In the genomic region with DNA sequence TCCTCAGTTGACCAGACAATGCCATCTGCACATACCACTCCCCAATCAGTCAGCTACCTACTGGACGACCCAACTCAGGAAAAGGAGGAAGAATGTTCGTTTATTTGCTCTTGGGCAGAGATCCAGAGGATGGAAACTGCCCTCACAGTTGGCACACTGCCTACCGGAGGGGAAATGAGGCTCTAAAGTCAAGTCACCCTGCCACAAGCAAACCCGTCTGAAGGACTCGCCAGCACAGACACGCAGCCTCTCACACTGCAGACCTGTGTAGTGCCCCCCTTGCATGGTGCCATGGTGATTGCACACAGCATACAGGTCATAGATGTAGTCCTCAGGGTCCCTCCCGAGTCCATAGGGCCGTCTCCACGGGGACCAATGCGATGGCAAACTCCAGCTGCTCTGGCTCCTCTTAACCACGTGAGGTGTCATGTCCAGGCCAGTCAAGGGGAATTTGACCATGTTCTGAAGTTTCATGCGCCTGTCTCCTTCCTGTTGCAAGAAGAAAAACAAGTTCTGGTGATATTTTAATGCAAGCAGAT, we compare ENCODE assay signal across 20 cellular contexts.
A peak's percentile ranks its signal among the peaks of the same experiment; 100 is the strongest.
DNase-seq lines count a peak whose midpoint lies in the region; ATAC-seq, FAIRE-seq and TF ChIP-seq lines count a peak whose summit lies in the region.
"Had no signal": no experiment of that assay in that cellular context is flagged by ENCODE, and none has a peak within 500 bp of the region (broad histone marks: within the 10 kb centered on the region; RNA-seq: fewer than 3 reads in every experiment).

No MANE protein-coding gene starts in this region.

- CTCF ChIA-PET in SK-N-SH (lab: Yijun Ruan, JAX) = interaction anchor here (1.3 to 2.4 kb wide), 3 partner anchors 19 to 181 kb away, joined by 4 to 11 read pairs (median 5); a partner anchor contains a TSS

- H3K4me1 ChIP-seq in SK-N-SH (ENCODE audit: control insufficient read depth in 1 of 2, insufficient read depth in 2 of 2, low read depth in 1 of 2, low read length in 1 of 2) = peaks cover 18 to 33% of the 10 kb centered on the region in 2 experiments
- H3K4me1 ChIP-seq in RWPE2 (ENCODE audit: insufficient read depth, poor library complexity, severe bottlenecking) = peaks cover 38% of the 10 kb centered on the region
- H3K4me1 ChIP-seq in keratinocyte (ENCODE audit: control insufficient read depth, extremely low read depth, insufficient read depth, low read length) = peaks cover 32% of the 10 kb centered on the region
- H3K4me1 ChIP-seq in transverse colon = peaks cover 0 to 13% (median 7%) of the 10 kb centered on the region in 4 donors

- peaks cover 18 to 32% of the 10 kb centered on the region in 2 experiments for H3K36me3 ChIP-seq in SK-N-SH (replicated peaks in 1 of 2; ENCODE audit: control insufficient read depth in 1 of 2, insufficient read depth in 2 of 2, low read length in 1 of 2)
- H3K36me3 ChIP-seq in RWPE2 (ENCODE audit: low read depth) = peaks cover 62% of the 10 kb centered on the region
- H3K36me3 ChIP-seq in keratinocyte (ENCODE audit: control insufficient read depth in 2 of 2, extremely low read depth in 1 of 2, insufficient read depth in 2 of 2, low read length in 2 of 2) = peaks cover 18 to 41% of the 10 kb centered on the region in 2 experiments
- H3K36me3 ChIP-seq in transverse colon = peaks cover 0 to 2% (median 0%) of the 10 kb centered on the region in 4 donors
- H3K36me3 ChIP-seq: ovary had no signal

- H2AFZ ChIP-seq in SK-N-SH (ENCODE audit: low read depth) (no peak overlapping the region), keratinocyte (ENCODE audit: control insufficient read depth, low read length) (no peak overlapping the region)

- H3K9me1 ChIP-seq in keratinocyte (ENCODE audit: control insufficient read depth, extremely low read depth, insufficient read depth, low read length) = no peaks in the 10 kb centered on the region

- intact Hi-C loops in transverse colon (cut with DNase I; ENCODE audit: low total_unique reads) = no loop called here

- FAIRE-seq in keratinocyte (lab: Jason Lieb, UNC) (peak; percentile 5), HTR-8/SVneo (lab: Jason Lieb, UNC) (no peak)
- FAIRE-seq: astrocyte had no signal

- H4K20me1 ChIP-seq in SK-N-SH (ENCODE audit: insufficient read depth) (no peaks in the 10 kb centered on the region), keratinocyte (ENCODE audit: control insufficient read depth, extremely low read depth, insufficient read depth, low read length) (peaks cover 9% of the 10 kb centered on the region)

- H3K9me3 ChIP-seq in SK-N-SH (no peaks in the 10 kb centered on the region), RWPE2 (ENCODE audit: severe bottlenecking) (no peaks in the 10 kb centered on the region), keratinocyte (ENCODE audit: control insufficient read depth, low read depth, low read length) (no peaks in the 10 kb centered on the region), transverse colon (no peaks in the 10 kb centered on the region)
- H3K9me3 ChIP-seq: heart right ventricle, ovary, Peyer's patch, spleen, vagina had no signal

- H3K79me2 ChIP-seq in SK-N-SH (ENCODE audit: insufficient read depth) (peaks cover 4% of the 10 kb centered on the region; the same call in 1 of the 2 replicates), keratinocyte (ENCODE audit: control insufficient read depth, insufficient read depth, low read length) (peaks cover 30% of the 10 kb centered on the region)

- H3F3A ChIP-seq in SK-N-SH (replicated peaks; ENCODE audit: insufficient read depth) = peaks cover 19% of the 10 kb centered on the region

- no peak for DNase-seq in SK-N-SH
- no peak for DNase-seq in RWPE2 (ENCODE audit: low spot score)
- no peak for DNase-seq in keratinocyte (ENCODE audit: low read depth, low spot score)
- peak; percentile 68 for DNase-seq in transverse colon
- DNase-seq in activated naive CD4-positive, alpha-beta T cell treated with Interleukin-2 at 50 U/mL for 16 hours = no peak
- DNase-seq in HTR-8/SVneo (ENCODE audit: insufficient read length, low spot score) = no peak
- DNase-seq: activated CD4-positive, CD25-positive, alpha-beta regulatory T cell treated with anti-CD3 and anti-CD28 coated beads, Interleukin-2, amount 50 U/mL, for 72 hours; activated CD8-positive, alpha-beta memory T cell treated with anti-CD3 and anti-CD28 coated beads, Interleukin-2, amount 50 U/mL, for 48 hours; activated naive CD4-positive, alpha-beta T cell treated with anti-CD3 and anti-CD28 coated beads for 36 hours; CD8-positive, alpha-beta memory T cell; heart right ventricle; NCI-H526 treated with DMSO at 0.1 percent for 48 hours; ovary; Peyer's patch; spleen; stimulated activated naive CD4-positive, alpha-beta T cell had no signal

- in situ Hi-C loops in transverse colon (cut with MboI; ENCODE audit: low pct_ligation_motif_present in 1 of 4, low pct_unique_long_range_greater_than_20kb in 1 of 4, low sequenced_read_pairs in 3 of 4) = no loop called here

- dilution Hi-C loops in keratinocyte (cut with MboI; ENCODE audit: extremely low pct_ligation_motif_present, low sequenced_read_pairs) = no loop called here

- WGBS in SK-N-SH (ENCODE audit: low lambda C conversion rate) = 89% methylated on average over 12 of the region's 12 CpGs
- 28 to 46% methylated on average over 2 to 12 of the region's 12 CpGs for WGBS in transverse colon (ENCODE audit: low coverage in 1 of 2), 2 donors

- H3K4me2 ChIP-seq in SK-N-SH (no peak overlapping the region), keratinocyte (ENCODE audit: control insufficient read depth, extremely low read depth, insufficient read depth, low read depth, low read length) (no peak overlapping the region)

- no peaks in the 10 kb centered on the region for H3K9me2 ChIP-seq in SK-N-SH

- H3K27me3 ChIP-seq in SK-N-SH (ENCODE audit: insufficient read depth) (no peaks in the 10 kb centered on the region), RWPE2 (ENCODE audit: insufficient read depth, poor library complexity, severe bottlenecking) (no peaks in the 10 kb centered on the region), keratinocyte (ENCODE audit: control insufficient read depth, extremely low read depth, insufficient read depth, low read length) (no peaks in the 10 kb centered on the region), transverse colon (no peaks in the 10 kb centered on the region)
- H3K27me3 ChIP-seq: heart right ventricle, ovary, Peyer's patch, spleen, vagina had no signal

- H3K27ac ChIP-seq in SK-N-SH (ENCODE audit: low read depth in 2 of 2, low read length in 1 of 2) (peak overlapping the region; percentile 24 to 80; a peak in 1 of 4 replicates), RWPE2 (ENCODE audit: poor library complexity, severe bottlenecking) (peak overlapping the region; percentile 85), keratinocyte (ENCODE audit: control insufficient read depth, insufficient read depth, low read length) (peak overlapping the region; percentile 13), transverse colon (peak overlapping the region in 1 of 4 donors; percentile 31)
- H3K27ac ChIP-seq: ovary, Peyer's patch, vagina had no signal

- TF ChIP-seq RAD21 in SK-N-SH (IDR thresholded peaks at IDR 0.05; ENCODE audit: low read length) = no peak

- H3K4me3 ChIP-seq in SK-N-SH (ENCODE audit: low read depth in 2 of 2, low read length in 1 of 2) = no peak overlapping the region
- H3K4me3 ChIP-seq in RWPE2 (ENCODE audit: severe bottlenecking) = no peak overlapping the region
- no peak overlapping the region for H3K4me3 ChIP-seq in keratinocyte (ENCODE audit: control insufficient read depth in 2 of 3, extremely low read depth in 1 of 3, insufficient read depth in 2 of 3, low read depth in 1 of 3, low read length in 3 of 3)
- H3K4me3 ChIP-seq in transverse colon = no peak overlapping the region
- H3K4me3 ChIP-seq: heart right ventricle, ovary, Peyer's patch, spleen, vagina had no signal

- POLR2A ChIA-PET in SK-N-SH (lab: Yijun Ruan, JAX) = interaction anchor here (0.6 kb wide), 1 partner anchor 180 kb away, joined by 3 read pairs; no protein-coding TSS in a partner anchor

- ATAC-seq in SK-N-SH treated with all-trans-retinoic acid at 6 μM for 48 hours (no peak), RWPE2 (ENCODE audit: low read depth) (peak; percentile 28), HG03460 (IDR thresholded peaks at IDR 0.05; ENCODE audit: unreplicated experiment) (no peak)
- ATAC-seq: heart right ventricle had no signal

- no peak for TF ChIP-seq CTCF in SK-N-SH (IDR thresholded peaks at IDR 0.05)
- no peak for TF ChIP-seq CTCF in RWPE2 (IDR thresholded peaks at IDR 0.05; ENCODE audit: poor library complexity, severe bottlenecking)
- TF ChIP-seq CTCF in keratinocyte (optimal IDR thresholded peaks at IDR 0.05 in 1 of 3, IDR thresholded peaks at IDR 0.05 in 1 of 3, conservative IDR thresholded peaks at IDR 0.05 in 1 of 3; ENCODE audit: extremely low read depth in 1 of 3, insufficient read depth in 2 of 3, low read length in 3 of 3) = no peak
- no peak for TF ChIP-seq CTCF in transverse colon (IDR thresholded peaks at IDR 0.05)

- no peak for TF ChIP-seq EP300 in SK-N-SH (IDR thresholded peaks at IDR 0.05; ENCODE audit: borderline replicate concordance in 1 of 2, low read depth in 1 of 2, low read length in 1 of 2)
- no peak for TF ChIP-seq EP300 in transverse colon (IDR thresholded peaks at IDR 0.05; ENCODE audit: low read depth)

- no peak for TF ChIP-seq POLR2A in transverse colon (IDR thresholded peaks at IDR 0.05)

- no peak overlapping the region for H3K9ac ChIP-seq in SK-N-SH
- H3K9ac ChIP-seq in keratinocyte (ENCODE audit: control insufficient read depth, extremely low read depth, insufficient read depth, low read length) = no peak overlapping the region

TF ChIP-seq in SK-N-SH, 30 proteins besides CTCF, POLR2A, EP300 and RAD21 (continues in another document):
- TF ChIP-seq ELF1 (IDR thresholded peaks at IDR 0.05) = no peak
- TF ChIP-seq, protein P1, sequence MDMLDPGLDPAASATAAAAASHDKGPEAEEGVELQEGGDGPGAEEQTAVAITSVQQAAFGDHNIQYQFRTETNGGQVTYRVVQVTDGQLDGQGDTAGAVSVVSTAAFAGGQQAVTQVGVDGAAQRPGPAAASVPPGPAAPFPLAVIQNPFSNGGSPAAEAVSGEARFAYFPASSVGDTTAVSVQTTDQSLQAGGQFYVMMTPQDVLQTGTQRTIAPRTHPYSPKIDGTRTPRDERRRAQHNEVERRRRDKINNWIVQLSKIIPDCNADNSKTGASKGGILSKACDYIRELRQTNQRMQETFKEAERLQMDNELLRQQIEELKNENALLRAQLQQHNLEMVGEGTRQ (IDR thresholded peaks at IDR 0.05; ENCODE audit: borderline replicate concordance, low read depth, low read length) = no peak

TF ChIP-seq in SK-N-SH treated with all-trans-retinoic acid at 6 μM for 48 hours, 23 proteins besides CTCF, POLR2A, EP300 and RAD21 (continues in another document):
- TF ChIP-seq ZC3H10 (CRISPR knock-in tag; IDR thresholded peaks at IDR 0.05) = no peak
- no peak for TF ChIP-seq ESRRG (CRISPR knock-in tag; IDR thresholded peaks at IDR 0.05)
- no peak for TF ChIP-seq ISL1 (CRISPR knock-in tag; IDR thresholded peaks at IDR 0.05)
- TF ChIP-seq ZFP3 (CRISPR knock-in tag; IDR thresholded peaks at IDR 0.05) = no peak
- no peak for TF ChIP-seq PPARA (CRISPR knock-in tag; IDR thresholded peaks at IDR 0.05; ENCODE audit: borderline replicate concordance)
- TF ChIP-seq ZNF565 (CRISPR knock-in tag; conservative IDR thresholded peaks at IDR 0.05; ENCODE audit: low read depth) = no peak
- TF ChIP-seq CSDC2 (CRISPR knock-in tag; IDR thresholded peaks at IDR 0.05) = no peak
